ENCODE assay signal across 8 cellular contexts in the genomic region with DNA sequence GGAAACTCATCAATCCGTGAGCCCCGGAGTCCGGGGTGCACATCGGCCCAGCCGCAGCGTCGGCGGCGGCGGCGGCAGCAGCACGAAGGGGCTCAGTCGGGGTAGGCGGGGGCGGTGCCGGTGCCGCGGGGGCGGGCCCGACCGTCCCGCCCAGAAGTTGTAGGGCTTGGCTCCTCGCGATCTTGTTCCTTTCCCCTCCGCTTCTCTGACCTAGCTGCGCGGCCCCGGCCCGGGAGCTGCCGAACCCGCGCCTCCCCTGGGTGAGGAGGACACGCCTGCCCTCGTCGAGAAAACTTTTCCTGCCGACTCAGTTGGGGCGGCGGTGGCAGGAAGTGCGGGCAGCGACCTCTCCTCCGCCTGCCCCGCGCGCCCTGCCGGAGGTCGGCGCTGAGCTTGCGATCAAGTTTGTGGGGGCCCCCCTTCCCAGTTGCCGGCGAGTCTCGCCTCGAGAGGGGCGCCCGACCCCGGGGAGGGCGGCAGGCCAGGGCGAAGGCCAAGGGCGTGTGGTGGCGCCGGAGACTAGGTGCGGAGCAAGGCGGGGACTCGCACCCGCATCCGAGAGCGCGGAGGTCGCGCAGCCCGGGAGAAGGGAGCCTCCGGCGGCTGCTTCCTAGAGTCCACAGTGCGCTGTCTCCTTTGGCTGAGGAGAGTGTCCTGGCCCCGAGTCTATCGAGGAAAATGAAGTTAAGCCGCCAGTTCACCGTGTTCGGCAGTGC. TPM values are rescaled to one million over a fixed set of nuclear protein-coding genes. Genes with fewer than 3 reads are reported as not detected.
DNase-seq lines count a peak whose midpoint lies in the region; ATAC-seq and TF ChIP-seq lines count a peak whose summit lies in the region.

A gene (plus strand): TSS at position 188 of the 716 bp plus-strand sequence. CDS start 491 bp downstream, at position 679.

- no peaks in the 10 kb centered on the region for H3K36me3 ChIP-seq in effector memory CD4-positive, alpha-beta T cell (ENCODE audit: control insufficient read depth, insufficient read depth, low read length)
- H3K36me3 ChIP-seq in mesenchymal stem cell (ENCODE audit: control insufficient read depth in 1 of 2, insufficient read depth in 2 of 2, low read depth in 1 of 2, low read length in 2 of 2): no peaks in the 10 kb centered on the region

- no peak within 1 kb of the TSS for H2AK5ac ChIP-seq in mesenchymal stem cell (ENCODE audit: low read length, severe bottlenecking)

- intact Hi-C loops in activated CD8-positive, alpha-beta T cell treated with anti-CD3 and anti-CD28 coated beads for 36 hours (cut with micrococcal nuclease): loop anchor here (5.0 to 10.0 kb wide), 4 partner anchors 97 to 365 kb away; a partner anchor contains a TSS

- peaks cover 44% of the 10 kb centered on the region for H3K4me1 Mint-ChIP-seq in activated CD8-positive, alpha-beta T cell treated with anti-CD3 and anti-CD28 coated beads for 36 hours (ENCODE audit: low read depth)

- H2AFZ ChIP-seq in mesenchymal stem cell (ENCODE audit: low read depth, low read length): peak within 1 kb of the TSS; percentile 98

- no peaks in the 10 kb centered on the region for H3K79me1 ChIP-seq in mesenchymal stem cell (replicated peaks; ENCODE audit: low read length, poor library complexity, severe bottlenecking)

- peaks cover 10% of the 10 kb centered on the region for H3K4me1 ChIP-seq in effector memory CD4-positive, alpha-beta T cell (ENCODE audit: control insufficient read depth, insufficient read depth, low read length, poor library complexity, severe bottlenecking)
- peaks cover 11% of the 10 kb centered on the region for H3K4me1 ChIP-seq in mesenchymal stem cell (ENCODE audit: control insufficient read depth, insufficient read depth, low read depth, low read length)

- H3K27ac Mint-ChIP-seq in activated CD8-positive, alpha-beta T cell treated with anti-CD3 and anti-CD28 coated beads for 36 hours: peak within 1 kb of the TSS; percentile 96

- H4K91ac ChIP-seq in mesenchymal stem cell (ENCODE audit: low read length): peak within 1 kb of the TSS; percentile 83

- POLR2A ChIA-PET in activated CD8-positive, alpha-beta T cell treated with anti-CD3 and anti-CD28 coated beads for 36 hours (lab: Charles Lee): interaction anchor here (0.7 to 2.5 kb wide), 9 partner anchors 9 to 280 kb away, joined by 3 to 6 read pairs (median 3); a partner anchor contains a TSS

- peaks cover 3% of the 10 kb centered on the region for H3K27me3 Mint-ChIP-seq in activated CD8-positive, alpha-beta T cell treated with anti-CD3 and anti-CD28 coated beads for 36 hours

- H3K9ac ChIP-seq in mesenchymal stem cell (ENCODE audit: low read length): peak within 1 kb of the TSS; percentile 88

- peak within 1 kb of the TSS; percentile 80 for H2BK15ac ChIP-seq in mesenchymal stem cell (ENCODE audit: low read depth, poor library complexity, severe bottlenecking)

- DNase-seq in AG08396 (ENCODE audit: low spot score): peak; percentile 84
- peak; percentile 74 for DNase-seq in NCI-H748 (lab: John Stamatoyannopoulos, UW; ENCODE audit: unreplicated experiment)
- DNase-seq in activated CD8-positive, alpha-beta T cell treated with anti-CD3 and anti-CD28 coated beads for 36 hours: peak; percentile 74
- DNase-seq in effector memory CD4-positive, alpha-beta T cell: peak; percentile 70 to 75 (median 74)
- peak; percentile 81 for DNase-seq in mesenchymal stem cell
- peak; percentile 33 for DNase-seq in stimulated activated CD8-positive, alpha-beta memory T cell treated with anti-CD3 and anti-CD28 coated beads, Interleukin-15, amount 100 ng/mL, for 24 hours (ENCODE audit: low read depth)

- ATAC-seq in GM18873 (IDR thresholded peaks at IDR 0.05; ENCODE audit: low FRiP score, unreplicated experiment): peak; percentile 35
- ATAC-seq in HG03159 (IDR thresholded peaks at IDR 0.05; ENCODE audit: unreplicated experiment): peak; percentile 52
- ATAC-seq in activated CD8-positive, alpha-beta T cell treated with anti-CD3 and anti-CD28 coated beads for 36 hours: peak; percentile 49

- H3K27me3 ChIP-seq in effector memory CD4-positive, alpha-beta T cell (replicated peaks; ENCODE audit: control insufficient read depth, insufficient read depth, low read length, poor library complexity, severe bottlenecking): no peaks in the 10 kb centered on the region
- no peaks in the 10 kb centered on the region for H3K27me3 ChIP-seq in mesenchymal stem cell (ENCODE audit: control insufficient read depth in 1 of 2, insufficient read depth in 1 of 2, low read length in 2 of 2)

- peak within 1 kb of the TSS; percentile 90 for H3K27ac ChIP-seq in effector memory CD4-positive, alpha-beta T cell (ENCODE audit: insufficient read depth, low read length, poor library complexity, severe bottlenecking)
- peak within 1 kb of the TSS; percentile 95 for H3K27ac ChIP-seq in mesenchymal stem cell (ENCODE audit: low read length, poor library complexity, severe bottlenecking)

- peak within 1 kb of the TSS; percentile 89 for H4K8ac ChIP-seq in mesenchymal stem cell (ENCODE audit: low read length)

- H2BK5ac ChIP-seq in mesenchymal stem cell (ENCODE audit: low read depth, low read length, poor library complexity, severe bottlenecking): peak within 1 kb of the TSS; percentile 80

- H3K4me2 ChIP-seq in mesenchymal stem cell (ENCODE audit: low read length, poor library complexity, severe bottlenecking): peak within 1 kb of the TSS; percentile 97

- peaks cover 14% of the 10 kb centered on the region for H3K36me3 Mint-ChIP-seq in activated CD8-positive, alpha-beta T cell treated with anti-CD3 and anti-CD28 coated beads for 36 hours (ENCODE audit: low read depth)

- H3K18ac ChIP-seq in mesenchymal stem cell (ENCODE audit: low read depth in 1 of 2, low read length in 2 of 2): peak within 1 kb of the TSS; percentile 98

- H3K9me3 ChIP-seq in effector memory CD4-positive, alpha-beta T cell (ENCODE audit: control insufficient read depth, low read length): no peaks in the 10 kb centered on the region
- H3K9me3 ChIP-seq in mesenchymal stem cell (ENCODE audit: control insufficient read depth, low read length): peaks cover 6% of the 10 kb centered on the region

- peak within 1 kb of the TSS; percentile 94 to 97 for H3K4ac ChIP-seq in mesenchymal stem cell (ENCODE audit: low read depth in 1 of 2, low read length in 2 of 2)

- peak within 1 kb of the TSS; percentile 80 to 94 for H2BK12ac ChIP-seq in mesenchymal stem cell (ENCODE audit: low read length in 2 of 2)

- H3K23ac ChIP-seq in mesenchymal stem cell (ENCODE audit: low read length in 2 of 2): peak within 1 kb of the TSS in 1 of 2 experiments; percentile 99

- TF ChIP-seq CTCF in activated CD8-positive, alpha-beta T cell treated with anti-CD3 and anti-CD28 coated beads for 36 hours (IDR thresholded peaks at IDR 0.05): no peak

- peak within 1 kb of the TSS; percentile 66 to 95 for H3K14ac ChIP-seq in mesenchymal stem cell (ENCODE audit: low read length in 2 of 2)

- H2BK120ac ChIP-seq in mesenchymal stem cell (ENCODE audit: low read depth, low read length): peak within 1 kb of the TSS; percentile 99

- peak within 1 kb of the TSS; percentile 95 for H3K4me3 ChIP-seq in effector memory CD4-positive, alpha-beta T cell (ENCODE audit: insufficient read depth, low read depth, low read length, poor library complexity, severe bottlenecking)
- peak within 1 kb of the TSS; percentile 86 to 92 for H3K4me3 ChIP-seq in mesenchymal stem cell (ENCODE audit: insufficient read depth in 1 of 2, low read depth in 1 of 2, low read length in 2 of 2)

- CTCF ChIA-PET in activated CD8-positive, alpha-beta T cell treated with anti-CD3 and anti-CD28 coated beads for 36 hours (lab: Charles Lee): interaction anchor here (1.0 to 1.8 kb wide), 8 partner anchors 15 to 724 kb away, joined by 3 to 8 read pairs (median 4); no protein-coding TSS in a partner anchor

- peak within 1 kb of the TSS; percentile 91 for H3K4me3 Mint-ChIP-seq in activated CD8-positive, alpha-beta T cell treated with anti-CD3 and anti-CD28 coated beads for 36 hours

- under 1% methylated on average over 76 of the region's 78 CpGs for WGBS in mesenchymal stem cell

- peaks cover 1% of the 10 kb centered on the region for H3K9me3 Mint-ChIP-seq in activated CD8-positive, alpha-beta T cell treated with anti-CD3 and anti-CD28 coated beads for 36 hours

RNA-seq across cellular contexts. Expression of the gene that starts here (rescaled TPM):
- 10 to 100 TPM; 29.9 to 30.6 TPM for total RNA-seq in activated CD8-positive, alpha-beta T cell treated with anti-CD3 and anti-CD28 coated beads for 36 hours
- 77.9 TPM for polyA plus RNA-seq in mesenchymal stem cell (2013, experiment 1 of 2)
- 78.7 TPM for polyA plus RNA-seq in mesenchymal stem cell (2013, experiment 2 of 2)

Comparison
In these comparisons a context has a peak if more than half of its experiments do, and no peak if none do; other contexts are left out.
1. Peak in every context shown above with its lines: DNase-seq, ATAC-seq, H3K4me3 ChIP-seq and H3K27ac ChIP-seq.
2. DNase-seq: peak in every context shown above with its lines; median percentile 84 in AG08396; 81 in mesenchymal stem cell; 74 in NCI-H748; 74 in activated CD8-positive, alpha-beta T cell treated with anti-CD3 and anti-CD28 coated beads for 36 hours; 74 in effector memory CD4-positive, alpha-beta T cell; 33 in stimulated activated CD8-positive, alpha-beta memory T cell treated with anti-CD3 and anti-CD28 coated beads, Interleukin-15, amount 100 ng/mL, for 24 hours.